26 cellular contexts compared by ENCODE assay signal in genomic region chr2:3432693-3433338, GRCh38. TPM values are rescaled to one million over a fixed set of nuclear protein-coding genes. Genes with fewer than 3 reads are reported as not detected.
DNase-seq lines count a peak whose midpoint lies in the region; ATAC-seq and TF ChIP-seq lines count a peak whose summit lies in the region.
"Had no signal": no experiment of that assay in that cellular context is flagged by ENCODE, and none has a peak within 500 bp of the region (broad histone marks: within the 10 kb centered on the region; RNA-seq: fewer than 3 reads in every experiment).

No MANE protein-coding gene starts in this region.

- no peaks in the 10 kb centered on the region for H3K9me3 ChIP-seq in BE2C
- H3K9me3 ChIP-seq: psoas muscle, SJCRH30, uterus had no signal

- H4K8ac ChIP-seq in mesendoderm (ENCODE audit: low read depth, low read length): no peak overlapping the region

- no peak overlapping the region for H3K4me2 ChIP-seq in mesendoderm (ENCODE audit: low read length)

- no peak for TF ChIP-seq CTCF in BE2C (IDR thresholded peaks at IDR 0.05; ENCODE audit: low read depth, low read length)

- no peak overlapping the region for H3K18ac ChIP-seq in mesendoderm (ENCODE audit: low read length)

- no peaks in the 10 kb centered on the region for H3K27me3 ChIP-seq in mesendoderm (ENCODE audit: insufficient read depth, low read length, poor library complexity)
- H3K27me3 ChIP-seq in BE2C: no peaks in the 10 kb centered on the region
- H3K27me3 ChIP-seq: SJCRH30, uterus had no signal

- no peaks in the 10 kb centered on the region for H3K79me1 ChIP-seq in mesendoderm (ENCODE audit: low read length)

- no peak overlapping the region for H3K23ac ChIP-seq in mesendoderm (ENCODE audit: low read length)

- H3K4me3 ChIP-seq in mesendoderm (ENCODE audit: low read length) (no peak overlapping the region), BE2C (ENCODE audit: low read depth, low read length) (no peak overlapping the region)
- H3K4me3 ChIP-seq: lung, psoas muscle, SJCRH30, uterus had no signal

- H3K4me1 ChIP-seq in mesendoderm (ENCODE audit: control insufficient read depth, low read depth, low read length): no peaks in the 10 kb centered on the region
- H3K4me1 ChIP-seq in BE2C: peaks cover 3% of the 10 kb centered on the region
- H3K4me1 ChIP-seq: psoas muscle, uterus had no signal

- peak; percentile 80 for ATAC-seq in Right ventricle myocardium inferior
- ATAC-seq in Right ventricle myocardium superior (ENCODE audit: poor library complexity): peak; percentile 85
- ATAC-seq in GM21529 (IDR thresholded peaks at IDR 0.05; ENCODE audit: unreplicated experiment): no peak
- ATAC-seq: activated naive CD8-positive, alpha-beta T cell treated with anti-CD3 and anti-CD28 coated beads, Interleukin-2, amount 50 U/mL, for 24 hours; PC-3; psoas muscle; T-cell had no signal

- H3K9ac ChIP-seq in mesendoderm (ENCODE audit: low read length): no peak overlapping the region

- intact Hi-C loops in Right ventricle myocardium inferior (cut with DNase I) (no loop called here), cardiac septum (cut with DNase I) (no loop called here), Right ventricle myocardium superior (cut with DNase I) (no loop called here)

- no peak overlapping the region for H3K4ac ChIP-seq in mesendoderm (ENCODE audit: low read depth, low read length)

- H2BK15ac ChIP-seq in mesendoderm (replicated peaks; ENCODE audit: low read depth): no peak overlapping the region

- H3K36me3 ChIP-seq in mesendoderm (ENCODE audit: control insufficient read depth, insufficient read depth, low read length) (peaks cover 3% of the 10 kb centered on the region), BE2C (peaks cover 9% of the 10 kb centered on the region)
- H3K36me3 ChIP-seq: uterus had no signal

- H3K27ac ChIP-seq in mesendoderm (ENCODE audit: low read depth, low read length): no peak overlapping the region
- H3K27ac ChIP-seq: psoas muscle, SJCRH30, uterus had no signal

- no peak overlapping the region for H4K5ac ChIP-seq in mesendoderm (ENCODE audit: low read length)

- no peaks in the 10 kb centered on the region for H3K79me2 ChIP-seq in mesendoderm (ENCODE audit: control insufficient read depth, insufficient read depth, low read length)

- H2BK120ac ChIP-seq in mesendoderm (ENCODE audit: low read depth, low read length): no peak overlapping the region

- no peak for DNase-seq in Right ventricle myocardium inferior (ENCODE audit: missing footprints)
- DNase-seq in cardiac septum (ENCODE audit: low spot score): no peak
- DNase-seq in Right ventricle myocardium superior: no peak
- no peak for DNase-seq in mesendoderm
- DNase-seq in stimulated activated CD4-positive, alpha-beta T cell treated with anti-CD3 and anti-CD28 coated beads, Interleukin-2, amount 100 ng/mL, for 24 hours: no peak
- DNase-seq in kidney tubule cell (ENCODE audit: low spot score): no peak
- DNase-seq in BE2C: no peak
- DNase-seq: activated CD4-positive, alpha-beta memory T cell treated with anti-CD3 and anti-CD28 coated beads, Interleukin-2, amount 10 ng/mL, durations not matched to agents 7 days and 5 days; activated CD4-positive, CD25-positive, alpha-beta regulatory T cell treated with anti-CD3 and anti-CD28 coated beads, Interleukin-2, amount 50 U/mL, for 72 hours; activated naive CD8-positive, alpha-beta T cell treated with anti-CD3 and anti-CD28 coated beads, Interleukin-2, amount 50 U/mL, for 24 hours; COR-L47; effector memory CD4-positive, alpha-beta T cell; foreskin fibroblast; hippocampal formation; immature natural killer cell; NCI-H1105; NCI-H1930; NCI-H345; PC-3; psoas muscle; stimulated activated CD8-positive, alpha-beta memory T cell treated with anti-CD3 and anti-CD28 coated beads, Interleukin-4, amount 100 ng/mL, for 48 hours; T-cell; uterus had no signal

- no peak overlapping the region for H2BK5ac ChIP-seq in mesendoderm (ENCODE audit: low read length)

- WGBS in mesendoderm (ENCODE audit: extremely low coverage, insufficient coverage, low lambda C conversion rate): no CpG with 5 or more reads among the region's 10 CpGs

- peak overlapping the region; percentile 25 for H3K56ac ChIP-seq in mesendoderm (ENCODE audit: low read length)

- H2AK5ac ChIP-seq in mesendoderm (ENCODE audit: low read length): no peak overlapping the region

RNA-seq across cellular contexts. Expression of gene TRAPPC12, which starts 53.3 kb away (rescaled TPM):
- 110 TPM for total RNA-seq in Right ventricle myocardium inferior
- total RNA-seq in cardiac septum: 67.5 TPM
- total RNA-seq in Right ventricle myocardium superior: 104 TPM
- 38.6 TPM for polyA plus RNA-seq in mesendoderm (2013, experiment 1 of 2)
- 40.7 TPM for polyA plus RNA-seq in mesendoderm (2013, experiment 2 of 2)
- polyA plus RNA-seq in BE2C (2012; ENCODE audit: insufficient read depth, insufficient read length, low read depth): 103 TPM

RNA-seq across cellular contexts. Expression of gene EIPR1, which starts 55.2 kb away (rescaled TPM):
- total RNA-seq in Right ventricle myocardium inferior (10.2 TPM), cardiac septum (10.5 TPM), Right ventricle myocardium superior (8.4 TPM)
- 14.6 TPM for polyA plus RNA-seq in mesendoderm (2013, experiment 1 of 2)
- 16.5 TPM for polyA plus RNA-seq in mesendoderm (2013, experiment 2 of 2)
- 68.9 TPM for polyA plus RNA-seq in BE2C (2012; ENCODE audit: insufficient read depth, insufficient read length, low read depth)
